11 cellular contexts compared by ENCODE assay signal in the genomic region with DNA sequence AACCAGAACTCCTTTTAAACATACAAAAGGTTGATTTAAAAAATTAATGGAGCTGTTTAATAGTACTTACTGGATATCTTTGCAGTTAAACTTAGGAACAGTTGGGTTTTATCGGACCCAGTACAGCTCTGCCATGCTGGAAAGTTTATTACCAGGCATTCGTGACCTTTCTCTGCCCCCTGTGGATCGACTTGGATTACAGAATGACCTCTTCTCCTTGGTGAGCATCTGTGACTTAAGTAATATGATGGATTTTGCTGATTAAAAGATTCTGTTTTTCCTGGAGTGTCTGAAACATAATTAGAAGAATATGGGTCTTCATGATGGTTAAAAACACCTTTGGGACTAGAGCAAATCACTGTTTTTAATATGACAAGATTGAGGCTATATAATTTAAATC. TPM values are rescaled to one million over a fixed set of nuclear protein-coding genes. Genes with fewer than 3 reads are reported as not detected.
DNase-seq lines count a peak whose midpoint lies in the region; ATAC-seq, FAIRE-seq and TF ChIP-seq lines count a peak whose summit lies in the region.
"Had no signal": no experiment of that assay in that cellular context is flagged by ENCODE, and none has a peak within 500 bp of the region (broad histone marks: within the 10 kb centered on the region; RNA-seq: fewer than 3 reads in every experiment).

No MANE protein-coding gene starts in this region.

- intact Hi-C loops in PC-9 (cut with micrococcal nuclease; ENCODE audit: unreplicated experiment): no loop called here

- H3K9me3 ChIP-seq in PC-9 (ENCODE audit: insufficient read depth, low read depth): no peaks in the 10 kb centered on the region
- H3K9me3 ChIP-seq: pancreas had no signal

- FAIRE-seq in islet of Langerhans (lab: Jason Lieb, UNC) (peak; percentile 45), GM12892 (lab: Jason Lieb, UNC) (no peak)
- FAIRE-seq: pancreas had no signal

- in situ Hi-C loops in brain microvascular endothelial cell (cut with HindIII; ENCODE audit: low pct_ligation_motif_present, low sequenced_read_pairs): no loop called here

- H3K4me2 ChIP-seq in PC-9: no peak overlapping the region

- CTCF ChIA-PET in PC-9 (lab: Charles Lee): no interaction called here

- H3K4me3 ChIP-seq in ACC112 (ENCODE audit: low read depth, low read length) (no peak overlapping the region), PC-9 (no peak overlapping the region), brain microvascular endothelial cell (ENCODE audit: low read depth, low read length) (no peak overlapping the region)
- H3K4me3 ChIP-seq: pancreas had no signal

- peak; percentile 12 for DNase-seq in Daoy (ENCODE audit: low read depth)
- no peak for DNase-seq in PC-9
- DNase-seq in nucleus accumbens (lab: John Stamatoyannopoulos, UW): no peak
- DNase-seq in brain microvascular endothelial cell: no peak
- no peak for DNase-seq in GM12892 (ENCODE audit: insufficient read length)
- DNase-seq: AML-193, midbrain, pancreas had no signal

- H3F3A ChIP-seq in PC-9 (ENCODE audit: insufficient read depth, low read depth): peaks cover 76% of the 10 kb centered on the region

- peaks cover 27% of the 10 kb centered on the region for H3K4me1 ChIP-seq in ACC112 (ENCODE audit: control insufficient read depth, insufficient read depth, low read length, unreplicated experiment)
- no peaks in the 10 kb centered on the region for H3K4me1 ChIP-seq in PC-9 (replicated peaks; ENCODE audit: insufficient read depth)
- H3K4me1 ChIP-seq: pancreas had no signal

- no peaks in the 10 kb centered on the region for H3K79me2 ChIP-seq in ACC112 (ENCODE audit: control insufficient read depth, insufficient read depth, low read length, unreplicated experiment)
- H3K79me2 ChIP-seq in PC-9 (ENCODE audit: low read depth): no peaks in the 10 kb centered on the region

- H3K27ac ChIP-seq in ACC112 (ENCODE audit: low read depth, low read length): peak overlapping the region; percentile 40
- peak overlapping the region; percentile 4; the same call in 1 of the 2 replicates for H3K27ac ChIP-seq in PC-9
- H3K27ac ChIP-seq in brain microvascular endothelial cell: no peak overlapping the region
- H3K27ac ChIP-seq: pancreas had no signal

- no peak for ATAC-seq in GM21390 (IDR thresholded peaks at IDR 0.05; ENCODE audit: unreplicated experiment)

- TF ChIP-seq CTCF in PC-9 (conservative IDR thresholded peaks at IDR 0.05) (no peak), brain microvascular endothelial cell (IDR thresholded peaks at IDR 0.05; ENCODE audit: low read depth, low read length, missing control alignments) (no peak)

- H4K20me1 ChIP-seq in PC-9 (ENCODE audit: insufficient read depth): peaks cover 11% of the 10 kb centered on the region; the same call in 1 of the 2 replicates

- no peaks in the 10 kb centered on the region for H3K9me2 ChIP-seq in PC-9 (ENCODE audit: insufficient read depth)

- POLR2A ChIA-PET in PC-9 (lab: Charles Lee; ENCODE audit: unreplicated experiment): interaction anchor here (0.6 kb wide), 1 partner anchor 227 kb away, joined by 6 read pairs; the partner anchor contains the start of gene MRPL10

- BruUV-seq in PC-9 (replicated peaks; lab: Mats Ljungman, UMichigan): no TSS peak

- H2AFZ ChIP-seq in ACC112 (ENCODE audit: low read length, unreplicated experiment): no peak overlapping the region
- H2AFZ ChIP-seq in PC-9: no peak overlapping the region

- H3K36me3 ChIP-seq in ACC112 (ENCODE audit: insufficient read depth, low read length): peaks cover 22% of the 10 kb centered on the region
- H3K36me3 ChIP-seq in PC-9 (ENCODE audit: low read depth): peaks cover 64% of the 10 kb centered on the region
- peaks cover 45% of the 10 kb centered on the region for H3K36me3 ChIP-seq in brain microvascular endothelial cell (replicated peaks)

- TF ChIP-seq POLR2A in GM12892 (IDR thresholded peaks at IDR 0.05; ENCODE audit: low read depth, low read length): no peak

- H3K27me3 ChIP-seq in ACC112 (ENCODE audit: insufficient read depth, low read length): no peaks in the 10 kb centered on the region
- H3K27me3 ChIP-seq in PC-9 (ENCODE audit: insufficient read depth, low read depth): no peaks in the 10 kb centered on the region
- no peaks in the 10 kb centered on the region for H3K27me3 ChIP-seq in brain microvascular endothelial cell (replicated peaks)
- H3K27me3 ChIP-seq: pancreas had no signal

RNA-seq across cellular contexts. Expression of gene KPNB1, which starts 45.9 kb away (rescaled TPM):
- total RNA-seq in Daoy (2014; rRNA removed; shearing (Covaris generic)): 541 and 550 TPM in 2 replicates
- 305 and 306 TPM in 2 replicates for total RNA-seq in PC-9 (2021)
- 343 TPM for polyA plus RNA-seq in GM12892 (2012; ENCODE audit: missing spikeins)
